22 cellular contexts compared by ENCODE assay signal in the genomic region with DNA sequence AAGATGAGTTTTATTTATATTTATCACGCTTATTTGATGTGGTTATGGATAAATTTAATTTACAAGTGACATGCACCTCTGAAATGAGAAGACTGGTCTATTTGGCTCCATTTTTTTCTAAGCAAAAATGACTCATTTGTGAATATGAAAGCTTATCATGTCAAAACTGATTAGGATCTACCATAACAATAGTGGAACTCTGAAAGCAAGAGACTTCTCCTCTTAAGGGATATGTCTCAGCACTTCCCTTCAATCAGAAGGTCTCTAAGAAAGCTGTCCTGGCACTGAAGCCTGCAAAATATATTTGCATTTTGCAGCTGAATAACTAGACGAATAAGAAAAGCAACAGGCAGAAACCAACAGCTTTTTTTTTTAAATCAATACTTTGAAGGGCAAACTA. TPM values are rescaled to one million over a fixed set of nuclear protein-coding genes. Genes with fewer than 3 reads are reported as not detected.
DNase-seq lines count a peak whose midpoint lies in the region; ATAC-seq and TF ChIP-seq lines count a peak whose summit lies in the region.
"Had no signal": no experiment of that assay in that cellular context is flagged by ENCODE, and none has a peak within 500 bp of the region (broad histone marks: within the 10 kb centered on the region; RNA-seq: fewer than 3 reads in every experiment).

No MANE protein-coding gene starts in this region.

- no peak for DNase-seq in activated T-cell treated with anti-CD3 and anti-CD28 coated beads, Interleukin-2, amount 50 U/mL, for 4 hours
- no peak for DNase-seq in activated T-cell treated with anti-CD3 and anti-CD28 coated beads, Interleukin-2, amount 50 U/mL, for 1 hour
- no peak for DNase-seq in activated T-helper 2 cell treated with anti-CD3 and anti-CD28 coated beads, Interferon-gamma antibody, Interleukin-2, Interleukin-4, amounts not matched to agents 10 μg/mL and 5 μg/mL and 100 μg/mL, durations not matched to agents 14 hours and 24 hours and 36 hours (ENCODE audit: low spot score)
- DNase-seq in retinal pigment epithelial cell (ENCODE audit: low read depth) (peak; percentile 33), MM.1S (no peak), NCI-H2227 (lab: John Stamatoyannopoulos, UW; ENCODE audit: unreplicated experiment) (no peak)
- DNase-seq: activated CD4-positive, alpha-beta T cell treated with anti-CD3 and anti-CD28 coated beads, Interleukin-2, amount 50 U/mL, for 48 hours; activated naive CD4-positive, alpha-beta T cell; hypothalamus; Kasumi-1; left colon; NCI-H1436; NCI-H2227 treated with DMSO at 0.1 percent for 48 hours; stimulated activated naive B cell treated with anti-CD40 and anti-IgM and Interleukin-4, amounts not matched to agents 10 μg/mL and 1 μg/mL and 100 μg/mL, for 72 hours; T-helper 9 cell; upper lobe of right lung had no signal

- peak overlapping the region; percentile 4 for H3K27ac Mint-ChIP-seq in activated T-helper 2 cell treated with anti-CD3 and anti-CD28 coated beads, Interferon-gamma antibody, Interleukin-2, Interleukin-4, amounts not matched to agents 10 μg/mL and 5 μg/mL and 100 μg/mL, durations not matched to agents 14 hours and 24 hours and 36 hours
- H3K27ac Mint-ChIP-seq: stimulated activated naive B cell treated with anti-CD40 and anti-IgM and Interleukin-4, amounts not matched to agents 10 μg/mL and 1 μg/mL and 100 μg/mL, for 72 hours had no signal

- peaks cover 65% of the 10 kb centered on the region for H3K4me1 ChIP-seq in KMS-11 (ENCODE audit: low read depth, poor library complexity, severe bottlenecking)
- peaks cover 9% of the 10 kb centered on the region for H3K4me1 ChIP-seq in MM.1S (ENCODE audit: low read length)
- H3K4me1 ChIP-seq: A549 had no signal

- intact Hi-C loops in activated T-helper 2 cell treated with anti-CD3 and anti-CD28 coated beads, Interferon-gamma antibody, Interleukin-2, Interleukin-4, amounts not matched to agents 10 μg/mL and 5 μg/mL and 100 μg/mL, durations not matched to agents 14 hours and 24 hours and 36 hours (cut with micrococcal nuclease): loop anchor here (1.0 to 5.0 kb wide), 8 partner anchors 16 to 211 kb away; no protein-coding TSS in a partner anchor

- no peak for TF ChIP-seq CTCF in KMS-11 (conservative IDR thresholded peaks at IDR 0.05; ENCODE audit: low read depth, low read length)
- no peak for TF ChIP-seq CTCF in retinal pigment epithelial cell (conservative IDR thresholded peaks at IDR 0.05; ENCODE audit: low read depth, low read length)
- TF ChIP-seq CTCF in MM.1S (IDR thresholded peaks at IDR 0.05; ENCODE audit: low read length): no peak

- peaks cover 52% of the 10 kb centered on the region for H3K4me1 Mint-ChIP-seq in activated T-cell treated with anti-CD3 and anti-CD28 coated beads, Interleukin-2, amount 50 U/mL, for 4 hours (ENCODE audit: low read depth)
- peaks cover 53% of the 10 kb centered on the region for H3K4me1 Mint-ChIP-seq in activated T-helper 2 cell treated with anti-CD3 and anti-CD28 coated beads, Interferon-gamma antibody, Interleukin-2, Interleukin-4, amounts not matched to agents 10 μg/mL and 5 μg/mL and 100 μg/mL, durations not matched to agents 14 hours and 24 hours and 36 hours (ENCODE audit: low read depth)

- H3K9ac ChIP-seq in KMS-11: no peak overlapping the region; the same call in 1 of the 2 replicates
- H3K9ac ChIP-seq in MM.1S (ENCODE audit: low read length): no peak overlapping the region

- no peak overlapping the region for H3K4me3 Mint-ChIP-seq in activated T-cell treated with anti-CD3 and anti-CD28 coated beads, Interleukin-2, amount 50 U/mL, for 4 hours
- no peak overlapping the region for H3K4me3 Mint-ChIP-seq in activated T-helper 2 cell treated with anti-CD3 and anti-CD28 coated beads, Interferon-gamma antibody, Interleukin-2, Interleukin-4, amounts not matched to agents 10 μg/mL and 5 μg/mL and 100 μg/mL, durations not matched to agents 14 hours and 24 hours and 36 hours (ENCODE audit: low read depth)
- H3K4me3 Mint-ChIP-seq: stimulated activated naive B cell treated with anti-CD40 and anti-IgM and Interleukin-4, amounts not matched to agents 10 μg/mL and 1 μg/mL and 100 μg/mL, for 72 hours had no signal

- ATAC-seq in activated T-cell treated with anti-CD3 and anti-CD28 coated beads, Interleukin-2, amount 50 U/mL, for 4 hours: peak; percentile 55 to 74
- no peak for ATAC-seq in GM19328 (IDR thresholded peaks at IDR 0.05; ENCODE audit: unreplicated experiment)
- ATAC-seq: A549; left colon; Right ventricle myocardium inferior; stimulated activated naive B cell treated with anti-CD40 and anti-IgM and Interleukin-4, amounts not matched to agents 10 μg/mL and 1 μg/mL and 100 μg/mL, for 72 hours; upper lobe of right lung had no signal

- H3F3A ChIP-seq in MM.1S (ENCODE audit: insufficient read depth, low read length): peaks cover 8% of the 10 kb centered on the region; the same call in 1 of the 2 replicates

- H3K27me3 ChIP-seq in KMS-11 (ENCODE audit: insufficient read depth, low read depth) (no peaks in the 10 kb centered on the region), MM.1S (replicated peaks; ENCODE audit: insufficient read depth, low read length) (no peaks in the 10 kb centered on the region)
- H3K27me3 ChIP-seq: upper lobe of right lung had no signal

- no peaks in the 10 kb centered on the region for H3K9me3 ChIP-seq in MM.1S (replicated peaks; ENCODE audit: insufficient read depth, low read length)
- H3K9me3 ChIP-seq: A549, upper lobe of right lung had no signal

- H4K20me1 ChIP-seq in KMS-11 (ENCODE audit: insufficient read depth) (peaks cover 18% of the 10 kb centered on the region), MM.1S (ENCODE audit: insufficient read depth, low read length) (no peaks in the 10 kb centered on the region)

- H3K4me3 ChIP-seq in KMS-11 (IDR thresholded peaks at IDR 0.05; ENCODE audit: insufficient read depth, low read depth, low read length): no peak overlapping the region
- no peak overlapping the region for H3K4me3 ChIP-seq in retinal pigment epithelial cell (ENCODE audit: low read length)
- no peak overlapping the region for H3K4me3 ChIP-seq in MM.1S (ENCODE audit: low read length)
- H3K4me3 ChIP-seq: A549, skin epidermis, upper lobe of right lung had no signal

- peaks cover 89% of the 10 kb centered on the region for H3K79me2 ChIP-seq in KMS-11 (ENCODE audit: insufficient read depth, low read depth)
- H3K79me2 ChIP-seq in MM.1S (ENCODE audit: low read length): no peaks in the 10 kb centered on the region

- H3K27ac ChIP-seq in KMS-11: peak overlapping the region; percentile 49; the same call in 1 of the 2 replicates
- no peak overlapping the region for H3K27ac ChIP-seq in MM.1S (ENCODE audit: low read length)
- H3K27ac ChIP-seq: A549, HL-60, upper lobe of right lung had no signal

- H3K36me3 ChIP-seq in KMS-11 (ENCODE audit: insufficient read depth): peaks cover 9% of the 10 kb centered on the region; the same call in 1 of the 2 replicates
- H3K36me3 ChIP-seq in MM.1S (replicated peaks; ENCODE audit: insufficient read depth, low read length): no peaks in the 10 kb centered on the region

- H3K9me2 ChIP-seq in MM.1S (replicated peaks; ENCODE audit: insufficient read depth, low read length): no peaks in the 10 kb centered on the region

- H3K4me2 ChIP-seq in KMS-11 (peak overlapping the region; percentile 89), MM.1S (ENCODE audit: low read depth, low read length) (no peak overlapping the region)
- H3K4me2 ChIP-seq: A549 had no signal

- peaks cover 17% of the 10 kb centered on the region for H3K36me3 Mint-ChIP-seq in activated T-cell treated with anti-CD3 and anti-CD28 coated beads, Interleukin-2, amount 50 U/mL, for 4 hours (ENCODE audit: insufficient read depth)
- peaks cover 41% of the 10 kb centered on the region for H3K36me3 Mint-ChIP-seq in activated T-helper 2 cell treated with anti-CD3 and anti-CD28 coated beads, Interferon-gamma antibody, Interleukin-2, Interleukin-4, amounts not matched to agents 10 μg/mL and 5 μg/mL and 100 μg/mL, durations not matched to agents 14 hours and 24 hours and 36 hours (ENCODE audit: low read depth)

- H2AFZ ChIP-seq in KMS-11 (ENCODE audit: low read depth) (no peak overlapping the region), MM.1S (ENCODE audit: low read length) (no peak overlapping the region)

- H3K27me3 Mint-ChIP-seq in activated T-cell treated with anti-CD3 and anti-CD28 coated beads, Interleukin-2, amount 50 U/mL, for 4 hours (ENCODE audit: low read depth): no peaks in the 10 kb centered on the region
- H3K27me3 Mint-ChIP-seq in activated T-helper 2 cell treated with anti-CD3 and anti-CD28 coated beads, Interferon-gamma antibody, Interleukin-2, Interleukin-4, amounts not matched to agents 10 μg/mL and 5 μg/mL and 100 μg/mL, durations not matched to agents 14 hours and 24 hours and 36 hours (ENCODE audit: low read depth): no peaks in the 10 kb centered on the region
- H3K27me3 Mint-ChIP-seq: stimulated activated naive B cell treated with anti-CD40 and anti-IgM and Interleukin-4, amounts not matched to agents 10 μg/mL and 1 μg/mL and 100 μg/mL, for 72 hours had no signal

- no peaks in the 10 kb centered on the region for H3K9me3 Mint-ChIP-seq in activated T-cell treated with anti-CD3 and anti-CD28 coated beads, Interleukin-2, amount 50 U/mL, for 4 hours
- H3K9me3 Mint-ChIP-seq in activated T-helper 2 cell treated with anti-CD3 and anti-CD28 coated beads, Interferon-gamma antibody, Interleukin-2, Interleukin-4, amounts not matched to agents 10 μg/mL and 5 μg/mL and 100 μg/mL, durations not matched to agents 14 hours and 24 hours and 36 hours: no peaks in the 10 kb centered on the region
- H3K9me3 Mint-ChIP-seq: stimulated activated naive B cell treated with anti-CD40 and anti-IgM and Interleukin-4, amounts not matched to agents 10 μg/mL and 1 μg/mL and 100 μg/mL, for 72 hours had no signal

RNA-seq across cellular contexts. Expression of a gene that starts 12.7 kb away (rescaled TPM):
- total RNA-seq in activated T-cell treated with anti-CD3 and anti-CD28 coated beads, Interleukin-2, amount 50 U/mL, for 4 hours: 10 to 100 TPM; 23.0 to 31.9 (median 30.1) TPM
- 20.7 and 22.5 TPM in 2 replicates for total RNA-seq in activated T-helper 2 cell treated with anti-CD3 and anti-CD28 coated beads, Interferon-gamma antibody, Interleukin-2, Interleukin-4, amounts not matched to agents 10 μg/mL and 5 μg/mL and 100 μg/mL, durations not matched to agents 14 hours and 24 hours and 36 hours

RNA-seq across cellular contexts. Expression of a gene that starts 50.8 kb away (rescaled TPM):
- total RNA-seq in activated T-cell treated with anti-CD3 and anti-CD28 coated beads, Interleukin-2, amount 50 U/mL, for 4 hours: 1 to 10 TPM; 2.6 to 4.1 (median 2.6) TPM
- total RNA-seq in activated T-helper 2 cell treated with anti-CD3 and anti-CD28 coated beads, Interferon-gamma antibody, Interleukin-2, Interleukin-4, amounts not matched to agents 10 μg/mL and 5 μg/mL and 100 μg/mL, durations not matched to agents 14 hours and 24 hours and 36 hours: 11.3 and 11.9 TPM in 2 replicates
